Comparison of ENCODE assay signal across 8 cellular contexts in genomic region chrX:21374163-21374993, GRCh38. TPM values are rescaled to one million over a fixed set of nuclear protein-coding genes. Genes with fewer than 3 reads are reported as not detected.
DNase-seq lines count a peak whose midpoint lies in the region; ATAC-seq lines count a peak whose summit lies in the region.

Gene CNKSR2, plus strand, starts transcription at chrX:21374418. Its CDS starts 480 bp downstream, at chrX:21374898.

- no peaks in the 10 kb centered on the region for H3K4me1 Mint-ChIP-seq in stimulated activated effector memory CD8-positive, alpha-beta T cell treated with anti-CD3 and anti-CD28 coated beads, Interleukin-12 subunit alpha, Interleukin-12 subunit beta, amount 100 ng/mL, for 72 hours

- ATAC-seq in GM18858 (IDR thresholded peaks at IDR 0.05; ENCODE audit: unreplicated experiment) (peak; percentile 63), HG03045 (IDR thresholded peaks at IDR 0.05; ENCODE audit: unreplicated experiment) (peak; percentile 65)
- peak; percentile 85 for ATAC-seq in stimulated activated effector memory CD8-positive, alpha-beta T cell treated with anti-CD3 and anti-CD28 coated beads, Interleukin-12 subunit alpha, Interleukin-12 subunit beta, amount 100 ng/mL, for 72 hours

- H3K4me1 ChIP-seq in effector memory CD4-positive, alpha-beta T cell (ENCODE audit: control insufficient read depth, insufficient read depth, low read length, poor library complexity, severe bottlenecking): no peaks in the 10 kb centered on the region

- peak within 1 kb of the TSS; percentile 84 for H3K27ac Mint-ChIP-seq in stimulated activated effector memory CD8-positive, alpha-beta T cell treated with anti-CD3 and anti-CD28 coated beads, Interleukin-12 subunit alpha, Interleukin-12 subunit beta, amount 100 ng/mL, for 72 hours

- H3K36me3 Mint-ChIP-seq in stimulated activated effector memory CD8-positive, alpha-beta T cell treated with anti-CD3 and anti-CD28 coated beads, Interleukin-12 subunit alpha, Interleukin-12 subunit beta, amount 100 ng/mL, for 72 hours: no peaks in the 10 kb centered on the region

- peak within 1 kb of the TSS; percentile 62 for H3K4me3 ChIP-seq in effector memory CD4-positive, alpha-beta T cell (ENCODE audit: insufficient read depth, low read depth, low read length, poor library complexity, severe bottlenecking)

- no peaks in the 10 kb centered on the region for H3K27me3 ChIP-seq in effector memory CD4-positive, alpha-beta T cell (replicated peaks; ENCODE audit: control insufficient read depth, insufficient read depth, low read length, poor library complexity, severe bottlenecking)

- peak; percentile 96 for DNase-seq in NCI-H2227 (lab: John Stamatoyannopoulos, UW; ENCODE audit: unreplicated experiment)
- peak; percentile 63 to 65 for DNase-seq in activated CD4-positive, alpha-beta T cell treated with anti-CD3 and anti-CD28 coated beads, Interleukin-2, amount 50 U/mL, for 48 hours
- DNase-seq in effector memory CD4-positive, alpha-beta T cell: peak; percentile 8 to 46 (median 35)
- DNase-seq in myocyte (ENCODE audit: low read depth): peak; percentile 7
- DNase-seq in stimulated activated effector memory CD8-positive, alpha-beta T cell treated with anti-CD3 and anti-CD28 coated beads, Interleukin-12 subunit alpha, Interleukin-12 subunit beta, amount 100 ng/mL, for 72 hours (ENCODE audit: low spot score in 2 of 2): peak; percentile 7 to 50
- no peak for DNase-seq in KG1 (lab: John Stamatoyannopoulos, UW)

- peak within 1 kb of the TSS; percentile 7 for H3K27ac ChIP-seq in effector memory CD4-positive, alpha-beta T cell (ENCODE audit: insufficient read depth, low read length, poor library complexity, severe bottlenecking)

- peak within 1 kb of the TSS; percentile 73 for H3K4me3 Mint-ChIP-seq in stimulated activated effector memory CD8-positive, alpha-beta T cell treated with anti-CD3 and anti-CD28 coated beads, Interleukin-12 subunit alpha, Interleukin-12 subunit beta, amount 100 ng/mL, for 72 hours

- H3K36me3 ChIP-seq in effector memory CD4-positive, alpha-beta T cell (ENCODE audit: control insufficient read depth, insufficient read depth, low read length): no peaks in the 10 kb centered on the region

- no peaks in the 10 kb centered on the region for H3K9me3 Mint-ChIP-seq in stimulated activated effector memory CD8-positive, alpha-beta T cell treated with anti-CD3 and anti-CD28 coated beads, Interleukin-12 subunit alpha, Interleukin-12 subunit beta, amount 100 ng/mL, for 72 hours

- no peaks in the 10 kb centered on the region for H3K9me3 ChIP-seq in effector memory CD4-positive, alpha-beta T cell (ENCODE audit: control insufficient read depth, low read length)

RNA-seq across cellular contexts. Expression of gene CNKSR2, which starts in this region (rescaled TPM):
- 0.96 TPM in 1 of 2 replicates, not detected in the other for total RNA-seq in myocyte
- polyA plus RNA-seq in myocyte (2012): 0.35 TPM

Comparison
In these comparisons a context has a peak if more than half of its experiments do, and no peak if none do; other contexts are left out.
1. Peak in DNase-seq in myocyte; RNA of the gene not detected or under 1 TPM.